ENCODE assay signal across 1 cellular context in the genomic region with DNA sequence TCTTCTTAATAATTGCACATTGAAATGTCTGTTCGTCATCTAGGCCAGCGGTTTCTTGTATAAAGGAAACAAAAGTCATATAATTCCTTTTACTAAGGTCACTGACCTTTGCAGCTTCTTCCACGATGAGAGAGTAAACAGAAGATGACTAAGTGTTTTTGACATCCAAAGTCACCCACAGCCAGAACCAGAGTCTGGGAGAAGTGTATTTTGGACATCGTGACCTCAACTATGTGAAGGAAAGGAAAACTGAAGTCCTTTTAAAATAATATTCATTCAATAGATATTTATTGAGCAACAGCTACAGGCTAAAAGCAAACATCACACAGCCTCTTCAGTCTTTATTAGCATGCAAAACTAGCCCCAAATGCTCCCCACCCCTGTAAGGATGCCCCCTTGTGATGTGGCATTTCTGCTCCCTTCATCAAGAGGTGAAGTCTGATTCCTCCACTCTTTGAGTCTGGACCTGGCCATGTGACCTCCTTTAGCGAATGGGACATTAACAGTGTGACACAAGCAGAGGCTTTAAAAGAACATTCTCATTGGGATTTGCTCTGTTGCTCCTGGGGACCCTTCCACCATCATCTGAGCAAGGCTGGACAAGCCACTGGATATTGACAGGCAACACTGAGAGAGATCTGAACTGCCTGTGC.
TF ChIP-seq lines count a peak whose summit lies in the region.

No MANE protein-coding gene starts in this region.

TF ChIP-seq in HepG2, 621 proteins besides CTCF, POLR2A, EP300 and RAD21:
- TF ChIP-seq, protein P1, sequence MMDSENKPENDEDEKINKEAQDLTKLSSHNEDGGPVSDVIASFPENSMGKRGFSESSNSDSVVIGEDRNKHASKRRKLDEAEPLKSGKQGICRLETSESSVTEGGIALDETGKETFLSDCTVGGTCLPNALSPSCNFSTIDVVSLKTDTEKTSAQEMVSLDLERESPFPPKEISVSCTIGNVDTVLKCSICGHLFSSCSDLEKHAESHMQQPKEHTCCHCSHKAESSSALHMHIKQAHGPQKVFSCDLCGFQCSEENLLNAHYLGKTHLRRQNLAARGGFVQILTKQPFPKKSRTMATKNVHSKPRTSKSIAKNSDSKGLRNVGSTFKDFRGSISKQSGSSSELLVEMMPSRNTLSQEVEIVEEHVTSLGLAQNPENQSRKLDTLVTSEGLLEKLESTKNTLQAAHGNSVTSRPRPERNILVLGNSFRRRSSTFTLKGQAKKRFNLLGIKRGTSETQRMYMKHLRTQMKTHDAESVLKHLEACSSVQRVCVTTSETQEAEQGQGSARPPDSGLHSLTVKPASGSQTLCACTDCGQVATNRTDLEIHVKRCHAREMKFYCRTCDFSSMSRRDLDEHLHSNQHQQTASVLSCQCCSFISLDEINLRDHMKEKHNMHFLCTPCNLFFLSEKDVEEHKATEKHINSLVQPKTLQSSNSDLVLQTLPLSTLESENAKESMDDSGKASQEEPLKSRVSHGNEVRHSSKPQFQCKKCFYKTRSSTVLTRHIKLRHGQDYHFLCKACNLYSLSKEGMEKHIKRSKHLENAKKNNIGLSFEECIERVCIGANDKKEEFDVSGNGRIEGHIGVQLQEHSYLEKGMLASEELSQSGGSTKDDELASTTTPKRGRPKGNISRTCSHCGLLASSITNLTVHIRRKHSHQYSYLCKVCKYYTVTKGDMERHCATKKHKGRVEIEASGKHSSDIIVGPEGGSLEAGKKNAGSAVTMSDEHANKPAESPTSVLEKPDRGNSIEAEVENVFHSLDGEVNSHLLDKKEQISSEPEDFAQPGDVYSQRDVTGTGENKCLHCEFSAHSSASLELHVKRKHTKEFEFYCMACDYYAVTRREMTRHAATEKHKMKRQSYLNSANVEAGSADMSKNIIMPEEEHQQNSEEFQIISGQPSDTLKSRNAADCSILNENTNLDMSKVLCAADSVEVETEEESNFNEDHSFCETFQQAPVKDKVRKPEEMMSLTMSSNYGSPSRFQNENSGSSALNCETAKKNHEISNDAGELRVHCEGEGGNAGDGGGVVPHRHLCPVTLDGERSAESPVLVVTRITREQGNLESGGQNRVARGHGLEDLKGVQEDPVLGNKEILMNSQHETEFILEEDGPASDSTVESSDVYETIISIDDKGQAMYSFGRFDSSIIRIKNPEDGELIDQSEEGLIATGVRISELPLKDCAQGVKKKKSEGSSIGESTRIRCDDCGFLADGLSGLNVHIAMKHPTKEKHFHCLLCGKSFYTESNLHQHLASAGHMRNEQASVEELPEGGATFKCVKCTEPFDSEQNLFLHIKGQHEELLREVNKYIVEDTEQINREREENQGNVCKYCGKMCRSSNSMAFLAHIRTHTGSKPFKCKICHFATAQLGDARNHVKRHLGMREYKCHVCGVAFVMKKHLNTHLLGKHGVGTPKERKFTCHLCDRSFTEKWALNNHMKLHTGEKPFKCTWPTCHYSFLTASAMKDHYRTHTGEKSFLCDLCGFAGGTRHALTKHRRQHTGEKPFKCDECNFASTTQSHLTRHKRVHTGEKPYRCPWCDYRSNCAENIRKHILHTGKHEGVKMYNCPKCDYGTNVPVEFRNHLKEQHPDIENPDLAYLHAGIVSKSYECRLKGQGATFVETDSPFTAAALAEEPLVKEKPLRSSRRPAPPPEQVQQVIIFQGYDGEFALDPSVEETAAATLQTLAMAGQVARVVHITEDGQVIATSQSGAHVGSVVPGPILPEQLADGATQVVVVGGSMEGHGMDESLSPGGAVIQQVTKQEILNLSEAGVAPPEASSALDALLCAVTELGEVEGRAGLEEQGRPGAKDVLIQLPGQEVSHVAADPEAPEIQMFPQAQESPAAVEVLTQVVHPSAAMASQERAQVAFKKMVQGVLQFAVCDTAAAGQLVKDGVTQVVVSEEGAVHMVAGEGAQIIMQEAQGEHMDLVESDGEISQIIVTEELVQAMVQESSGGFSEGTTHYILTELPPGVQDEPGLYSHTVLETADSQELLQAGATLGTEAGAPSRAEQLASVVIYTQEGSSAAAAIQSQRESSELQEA (CRISPR knock-in tag; IDR thresholded peaks at IDR 0.05; ENCODE audit: not compliant biosample characterization), result no peak
- no peak for TF ChIP-seq ZNF232 (CRISPR knock-in tag; IDR thresholded peaks at IDR 0.05; ENCODE audit: borderline replicate concordance)
- peak; percentile 39; the same call in 1 of the 2 replicates for TF ChIP-seq NR2F6 (IDR thresholded peaks at IDR 0.05)
- TF ChIP-seq NR2F6 (CRISPR knock-in tag; IDR thresholded peaks at IDR 0.05), result no peak
- TF ChIP-seq NR2F1 (CRISPR knock-in tag; IDR thresholded peaks at IDR 0.05), result 0 out of 4 replicates have a peak, but pooled peaks of 1 of the 2 experiments have one; percentile 17
- TF ChIP-seq FOSL2 (CRISPR knock-in tag; IDR thresholded peaks at IDR 0.05), result 0 out of 2 replicates have a peak, but pooled peaks have one; percentile 12
